10 cellular contexts compared by ENCODE assay signal in the genomic region with DNA sequence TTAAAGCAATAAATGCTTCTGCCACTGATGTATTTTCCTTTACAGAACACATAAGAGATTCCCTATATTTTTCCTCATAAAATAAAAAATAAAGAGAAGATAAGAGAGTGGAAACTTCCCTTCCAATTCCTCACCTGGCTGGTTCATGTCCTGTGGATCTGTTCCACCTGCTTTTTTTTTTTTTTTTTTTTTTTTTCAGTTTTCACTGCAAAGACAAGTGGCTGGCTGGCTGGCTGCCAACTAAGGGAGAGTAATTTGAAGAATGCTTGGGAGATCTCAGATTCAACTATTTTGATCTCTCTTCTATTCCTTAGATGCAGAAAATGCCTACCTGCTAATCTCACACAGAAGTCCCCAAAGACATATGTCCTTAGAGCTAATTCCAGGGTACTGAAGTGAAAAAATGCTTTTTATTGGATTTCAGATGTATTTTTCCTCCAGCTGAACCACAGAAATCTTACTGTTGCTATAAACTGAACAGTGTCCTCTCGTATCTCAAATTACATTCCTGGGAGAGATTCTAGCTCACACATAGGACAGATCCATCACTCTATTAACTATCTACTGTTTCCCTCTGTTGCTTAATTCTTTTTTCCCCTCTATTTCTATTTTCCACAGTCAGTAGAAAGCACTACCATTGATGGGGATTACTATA.
DNase-seq lines count a peak whose midpoint lies in the region; ATAC-seq and TF ChIP-seq lines count a peak whose summit lies in the region.
"Had no signal": no experiment of that assay in that cellular context is flagged by ENCODE, and none has a peak within 500 bp of the region (broad histone marks: within the 10 kb centered on the region; RNA-seq: fewer than 3 reads in every experiment).

No MANE protein-coding gene starts in this region.

- peak overlapping the region; percentile 9 for H3K27ac Mint-ChIP-seq in type B pancreatic cell
- H3K27ac Mint-ChIP-seq in stimulated activated naive B cell treated with anti-CD40 and anti-IgM and Interleukin-4, amounts not matched to agents 10 μg/mL and 1 μg/mL and 100 μg/mL, for 72 hours: no peak overlapping the region
- H3K27ac Mint-ChIP-seq: memory B cell had no signal

- no peaks in the 10 kb centered on the region for H3K9me3 Mint-ChIP-seq in type B pancreatic cell
- peaks cover 0 to 2% of the 10 kb centered on the region in 2 donors for H3K9me3 Mint-ChIP-seq in stimulated activated naive B cell treated with anti-CD40 and anti-IgM and Interleukin-4, amounts not matched to agents 10 μg/mL and 1 μg/mL and 100 μg/mL, for 72 hours
- H3K9me3 Mint-ChIP-seq: memory B cell had no signal

- peaks cover 5% of the 10 kb centered on the region for H3K4me1 ChIP-seq in cardiac muscle cell (ENCODE audit: low read depth)

- H3K9me3 ChIP-seq in cardiac muscle cell (ENCODE audit: low read depth): no peaks in the 10 kb centered on the region

- H3K4me3 ChIP-seq in cardiac muscle cell (no peak overlapping the region), choroid plexus epithelial cell (ENCODE audit: low read depth, low read length) (no peak overlapping the region)

- no peak for ATAC-seq in Right ventricle myocardium inferior
- ATAC-seq in stimulated activated naive B cell treated with anti-CD40 and anti-IgM and Interleukin-4, amounts not matched to agents 10 μg/mL and 1 μg/mL and 100 μg/mL, for 72 hours (replicated peaks): no peak
- no peak for ATAC-seq in HG03196 (IDR thresholded peaks at IDR 0.05; ENCODE audit: unreplicated experiment)
- ATAC-seq in HG03571 (IDR thresholded peaks at IDR 0.05; ENCODE audit: unreplicated experiment): no peak

- no peaks in the 10 kb centered on the region for H3K27me3 ChIP-seq in cardiac muscle cell

- no peaks in the 10 kb centered on the region for H3K36me3 Mint-ChIP-seq in type B pancreatic cell
- no peaks in the 10 kb centered on the region for H3K36me3 Mint-ChIP-seq in stimulated activated naive B cell treated with anti-CD40 and anti-IgM and Interleukin-4, amounts not matched to agents 10 μg/mL and 1 μg/mL and 100 μg/mL, for 72 hours
- H3K36me3 Mint-ChIP-seq: memory B cell had no signal

- no peaks in the 10 kb centered on the region for H3K27me3 Mint-ChIP-seq in type B pancreatic cell
- peaks cover 15 to 36% of the 10 kb centered on the region in 2 donors for H3K27me3 Mint-ChIP-seq in stimulated activated naive B cell treated with anti-CD40 and anti-IgM and Interleukin-4, amounts not matched to agents 10 μg/mL and 1 μg/mL and 100 μg/mL, for 72 hours

- H3K36me3 ChIP-seq in cardiac muscle cell: no peaks in the 10 kb centered on the region

- TF ChIP-seq CTCF in cardiac muscle cell (IDR thresholded peaks at IDR 0.05; ENCODE audit: low read depth, low read length) (no peak), choroid plexus epithelial cell (conservative IDR thresholded peaks at IDR 0.05; ENCODE audit: low read depth, low read length) (no peak), type B pancreatic cell (conservative IDR thresholded peaks at IDR 0.05) (no peak)

- intact Hi-C loops in Right ventricle myocardium inferior (cut with DNase I): no loop called here

- DNase-seq in cardiac muscle cell (ENCODE audit: low read depth in 1 of 2, low spot score in 1 of 2): peak; percentile 42 to 45
- no peak for DNase-seq in Right ventricle myocardium inferior (ENCODE audit: missing footprints)
- peak; percentile 81 for DNase-seq in NCI-H345 (lab: John Stamatoyannopoulos, UW)
- peak; percentile 44 for DNase-seq in choroid plexus epithelial cell (ENCODE audit: low read depth)
- DNase-seq in type B pancreatic cell (ENCODE audit: extremely low spot score, unreplicated experiment): no peak
- DNase-seq in stimulated activated naive B cell treated with anti-CD40 and anti-IgM and Interleukin-4, amounts not matched to agents 10 μg/mL and 1 μg/mL and 100 μg/mL, for 72 hours: no peak
- DNase-seq: cortex of kidney had no signal

- H3K4me1 Mint-ChIP-seq in type B pancreatic cell (ENCODE audit: unreplicated experiment): peaks cover 19% of the 10 kb centered on the region
- no peaks in the 10 kb centered on the region for H3K4me1 Mint-ChIP-seq in stimulated activated naive B cell treated with anti-CD40 and anti-IgM and Interleukin-4, amounts not matched to agents 10 μg/mL and 1 μg/mL and 100 μg/mL, for 72 hours
- H3K4me1 Mint-ChIP-seq: memory B cell had no signal

- H3K27ac ChIP-seq in cardiac muscle cell: no peak overlapping the region

- peak overlapping the region; percentile 21 for H3K4me3 Mint-ChIP-seq in type B pancreatic cell
- no peak overlapping the region for H3K4me3 Mint-ChIP-seq in stimulated activated naive B cell treated with anti-CD40 and anti-IgM and Interleukin-4, amounts not matched to agents 10 μg/mL and 1 μg/mL and 100 μg/mL, for 72 hours
- H3K4me3 Mint-ChIP-seq: memory B cell had no signal

Comparison
In these comparisons a context has a peak if more than half of its experiments do, and no peak if none do; other contexts are left out.
1. DNase-seq: peak in cardiac muscle cell (2 of 2), NCI-H345 (single experiment) and choroid plexus epithelial cell (single experiment); none in Right ventricle myocardium inferior (single experiment), type B pancreatic cell (single experiment) and stimulated activated naive B cell treated with anti-CD40 and anti-IgM and Interleukin-4, amounts not matched to agents 10 μg/mL and 1 μg/mL and 100 μg/mL, for 72 hours (single experiment).